ENCODE assay signal across 11 cellular contexts in genomic region chr11:79160786-79161403, GRCh38.
A peak's percentile ranks its signal among the peaks of the same experiment; 100 is the strongest.
DNase-seq lines count a peak whose midpoint lies in the region; ATAC-seq and TF ChIP-seq lines count a peak whose summit lies in the region.
"Had no signal": no experiment of that assay in that cellular context is flagged by ENCODE, and none has a peak within 500 bp of the region (broad histone marks: within the 10 kb centered on the region; RNA-seq: fewer than 3 reads in every experiment).

No MANE protein-coding gene starts in this region.

- H3K27ac Mint-ChIP-seq in brain (no peak overlapping the region), nephron (no peak overlapping the region)
- H3K27ac Mint-ChIP-seq: T-cell had no signal

- H3K36me3 Mint-ChIP-seq in brain (no peaks in the 10 kb centered on the region), nephron (ENCODE audit: low read depth) (peaks cover 7% of the 10 kb centered on the region)
- H3K36me3 Mint-ChIP-seq: T-cell had no signal

- H3K27me3 Mint-ChIP-seq in brain (no peaks in the 10 kb centered on the region), nephron (ENCODE audit: low read depth) (no peaks in the 10 kb centered on the region)

- H3K4me3 Mint-ChIP-seq in brain, result no peak overlapping the region
- no peak overlapping the region for H3K4me3 Mint-ChIP-seq in nephron
- H3K4me3 Mint-ChIP-seq: T-cell had no signal

- DNase-seq in ELF-1 (ENCODE audit: low read depth, low spot score), result peak; percentile 39
- DNase-seq in AG20443 (ENCODE audit: low spot score), result no peak
- no peak for DNase-seq in dermis blood vessel endothelial cell
- no peak for DNase-seq in activated naive CD4-positive, alpha-beta T cell treated with Interleukin-2 at 50 U/mL for 16 hours
- DNase-seq: NCI-H1436, right lobe of liver, T-cell had no signal

- H3K9me3 Mint-ChIP-seq in brain (no peaks in the 10 kb centered on the region), nephron (no peaks in the 10 kb centered on the region)

- no peak for ATAC-seq in HG03280 (IDR thresholded peaks at IDR 0.05; ENCODE audit: unreplicated experiment)
- ATAC-seq: T-cell had no signal

- TF ChIP-seq CTCF in LNCAP (IDR thresholded peaks at IDR 0.05) (peak; percentile 65), brain (conservative IDR thresholded peaks at IDR 0.05) (peak; percentile 34 to 64), nephron (IDR thresholded peaks at IDR 0.05; ENCODE audit: unreplicated experiment in 3 of 3) (peak; percentile 46 to 55 (median 52))

- H3K4me1 Mint-ChIP-seq in brain (peaks cover 13% of the 10 kb centered on the region), nephron (peaks cover 16% of the 10 kb centered on the region)
- H3K4me1 Mint-ChIP-seq: T-cell had no signal
